Comparison of ENCODE assay signal across 1 cellular context in genomic region chr7:36966039-36966438, GRCh38.
TF ChIP-seq lines count a peak whose summit lies in the region.

No MANE protein-coding gene starts in this region.

TF ChIP-seq in HEK293, 187 proteins besides CTCF, POLR2A, EP300 and RAD21 (continued from another document):
- TF ChIP-seq INSM2 (tag by site-specific recombination; IDR thresholded peaks at IDR 0.05): no peak
- no peak for TF ChIP-seq ZNF654 (tag by site-specific recombination; IDR thresholded peaks at IDR 0.05; ENCODE audit: low read depth)
- TF ChIP-seq ZNF121 (tag by site-specific recombination; IDR thresholded peaks at IDR 0.05): no peak
- TF ChIP-seq ZNF785 (tag by site-specific recombination; IDR thresholded peaks at IDR 0.05): no peak
- TF ChIP-seq ZNF239 (tag by site-specific recombination; IDR thresholded peaks at IDR 0.05): no peak
- no peak for TF ChIP-seq ZNF670 (tag by site-specific recombination; IDR thresholded peaks at IDR 0.05; ENCODE audit: low read depth)
- TF ChIP-seq ZNF792 (tag by site-specific recombination; IDR thresholded peaks at IDR 0.05): 0 out of 2 replicates have a peak, but pooled peaks have one; percentile 26
- TF ChIP-seq SETDB1 (IDR thresholded peaks at IDR 0.05; ENCODE audit: insufficient read length, low read length): no peak
- TF ChIP-seq ZFHX2 (tag by site-specific recombination; conservative IDR thresholded peaks at IDR 0.05): no peak
- TF ChIP-seq PRDM6 (tag by site-specific recombination; IDR thresholded peaks at IDR 0.05): peak; percentile 47; the same call in 1 of the 2 replicates
- no peak for TF ChIP-seq ZNF658 (tag by site-specific recombination; IDR thresholded peaks at IDR 0.05)
- TF ChIP-seq ZNF335 (tag by site-specific recombination; conservative IDR thresholded peaks at IDR 0.05): peak; percentile 52
- no peak for TF ChIP-seq ZBTB7A (tag by site-specific recombination; IDR thresholded peaks at IDR 0.05; ENCODE audit: low read depth)
- TF ChIP-seq ZNF473 (tag by site-specific recombination; IDR thresholded peaks at IDR 0.05): no peak
- no peak for TF ChIP-seq ZNF639 (tag by site-specific recombination; IDR thresholded peaks at IDR 0.05)
TF ChIP-seq in HEK293: peak in this region for 6.
